ENCODE assay signal across 8 cellular contexts in genomic region chr1:209207701-209208286, GRCh38.
DNase-seq lines count a peak whose midpoint lies in the region; ATAC-seq and TF ChIP-seq lines count a peak whose summit lies in the region.

No MANE protein-coding gene starts in this region.

- no peak overlapping the region for H3K27ac Mint-ChIP-seq in CD14-positive monocyte

- H3K27ac ChIP-seq in smooth muscle cell (ENCODE audit: low read depth), result peak overlapping the region; percentile 12

- H3K4me1 Mint-ChIP-seq in CD14-positive monocyte, result peaks cover 12% of the 10 kb centered on the region

- peaks cover 3% of the 10 kb centered on the region for H3K4me1 ChIP-seq in smooth muscle cell (ENCODE audit: low read depth)

- H3K9me3 ChIP-seq in smooth muscle cell (replicated peaks; ENCODE audit: low read depth), result no peaks in the 10 kb centered on the region

- no peaks in the 10 kb centered on the region for H3K79me2 ChIP-seq in smooth muscle cell (ENCODE audit: low read depth)

- DNase-seq in CD14-positive monocyte (ENCODE audit: low spot score) (no peak), GM19238 (ENCODE audit: insufficient read length, low spot score) (peak; percentile 43), NCI-H524 treated with DMSO at 0.1 percent for 48 hours (lab: John Stamatoyannopoulos, UW) (peak; percentile 7), T47D (ENCODE audit: low read depth in 1 of 2, low spot score in 1 of 2) (peak; percentile 65 to 73), iris pigment epithelial cell (ENCODE audit: low read depth) (peak; percentile 75), smooth muscle cell (lab: John Stamatoyannopoulos, UW; ENCODE audit: unreplicated experiment) (peak; percentile 25)
- no peak for DNase-seq in NK-92 treated with Interleukin-12 subunit alpha and Interleukin-12 subunit beta, amount 100 ng/mL, for 24 hours (lab: John Stamatoyannopoulos, UW)

- peak; percentile 75 for ATAC-seq in HG03442 (IDR thresholded peaks at IDR 0.05; ENCODE audit: unreplicated experiment)

- no peak overlapping the region for H3K9ac ChIP-seq in smooth muscle cell (ENCODE audit: low read depth)

- H4K20me1 ChIP-seq in smooth muscle cell (ENCODE audit: low read depth), result no peaks in the 10 kb centered on the region

- in situ Hi-C loops in T47D (cut with HindIII; ENCODE audit: low pct_unique_long_range_greater_than_20kb, low sequenced_read_pairs), result no loop called here

- TF ChIP-seq CTCF in CD14-positive monocyte (IDR thresholded peaks at IDR 0.05) (peak; percentile 32), smooth muscle cell (IDR thresholded peaks at IDR 0.05; ENCODE audit: borderline replicate concordance, insufficient read depth, poor library complexity, severe bottlenecking) (peak; percentile 70)

- H3K4me2 ChIP-seq in smooth muscle cell, result peak overlapping the region; percentile 86

- H2AFZ ChIP-seq in smooth muscle cell (ENCODE audit: low read depth), result peak overlapping the region; percentile 79

- H3K27me3 ChIP-seq in smooth muscle cell (ENCODE audit: low read depth), result peaks cover 32% of the 10 kb centered on the region

- WGBS in smooth muscle cell (ENCODE audit: low lambda C conversion rate), result 4% methylated on average over 31 of the region's 31 CpGs

- peak overlapping the region; percentile 49 for H3K4me3 ChIP-seq in smooth muscle cell

- peaks cover 0 to 2% (median 0%) of the 10 kb centered on the region in 7 donors for H3K9me3 Mint-ChIP-seq in CD14-positive monocyte

- intact Hi-C loops in CD14-positive monocyte (cut with micrococcal nuclease), result loop anchor here in 1 of 2 donors (10.0 kb wide), 1 partner anchor 227 kb away; no protein-coding TSS in a partner anchor

- H3F3A ChIP-seq in smooth muscle cell (ENCODE audit: low read depth), result no peaks in the 10 kb centered on the region

- H3K36me3 Mint-ChIP-seq in CD14-positive monocyte, result no peaks in the 10 kb centered on the region

- H3K4me3 Mint-ChIP-seq in CD14-positive monocyte, result peak overlapping the region in 1 of 2 donors; percentile 82

- peaks cover 24 to 48% (median 37%) of the 10 kb centered on the region in 3 donors for H3K27me3 Mint-ChIP-seq in CD14-positive monocyte (ENCODE audit: low read depth in 3 of 3)

- no peaks in the 10 kb centered on the region for H3K36me3 ChIP-seq in smooth muscle cell (ENCODE audit: low read depth)

Comparison
In these comparisons a context has a peak if more than half of its experiments do, and no peak if none do; other contexts are left out.
1. DNase-seq: peak in GM19238 (single experiment), NCI-H524 treated with DMSO at 0.1 percent for 48 hours (single experiment), T47D (2 of 2), iris pigment epithelial cell (single experiment) and smooth muscle cell (single experiment); none in CD14-positive monocyte (single experiment) and NK-92 treated with Interleukin-12 subunit alpha and Interleukin-12 subunit beta, amount 100 ng/mL, for 24 hours (single experiment).